Comparison of ENCODE assay signal across 1 cellular context in genomic region chr5:40733842-40734563, GRCh38.
TF ChIP-seq lines count a peak whose summit lies in the region.

No MANE protein-coding gene starts in this region.

TF ChIP-seq in IMR-90, 13 proteins besides CTCF, POLR2A, EP300 and RAD21:
- TF ChIP-seq CEBPB (IDR thresholded peaks at IDR 0.05; ENCODE audit: low read depth, low read length) (no peak), CHD1 (IDR thresholded peaks at IDR 0.05; ENCODE audit: low read depth, low read length) (no peak), ELK1 (IDR thresholded peaks at IDR 0.05; ENCODE audit: borderline replicate concordance, low read depth, low read length) (no peak), FOS (IDR thresholded peaks at IDR 0.05; ENCODE audit: low read depth, low read length) (no peak), BHLHE40 (IDR thresholded peaks at IDR 0.05; ENCODE audit: low read depth, low read length) (no peak), MAZ (IDR thresholded peaks at IDR 0.05; ENCODE audit: borderline replicate concordance, low read depth, low read length) (no peak), MAFK (IDR thresholded peaks at IDR 0.05; ENCODE audit: low read depth, low read length) (no peak), RCOR1 (IDR thresholded peaks at IDR 0.05; ENCODE audit: insufficient replicate concordance, low read length) (no peak), MXI1 (IDR thresholded peaks at IDR 0.05; ENCODE audit: borderline replicate concordance, low read depth, low read length) (no peak)
